Comparison of ENCODE assay signal across 1 cellular context in genomic region chr2:209578394-209579006, GRCh38.
TF ChIP-seq lines count a peak whose summit lies in the region.

No MANE protein-coding gene starts in this region.

TF ChIP-seq in SK-N-SH, 30 proteins besides CTCF, POLR2A, EP300 and RAD21 (continued from another document):
- TF ChIP-seq REST (IDR thresholded peaks at IDR 0.05; ENCODE audit: low read depth, low read length) = no peak
- TF ChIP-seq NRF1 (IDR thresholded peaks at IDR 0.05; ENCODE audit: low read depth, low read length) = no peak
- no peak for TF ChIP-seq RXRA (IDR thresholded peaks at IDR 0.05; ENCODE audit: borderline replicate concordance, low read depth)
- TF ChIP-seq PBX3 (IDR thresholded peaks at IDR 0.05) = no peak
- TF ChIP-seq TAF1 (IDR thresholded peaks at IDR 0.05; ENCODE audit: borderline replicate concordance, low read depth, low read length) = no peak
- no peak for TF ChIP-seq FOXJ3 (CRISPR knock-in tag; IDR thresholded peaks at IDR 0.05)
- no peak for TF ChIP-seq SIN3A (IDR thresholded peaks at IDR 0.05; ENCODE audit: borderline replicate concordance, low read depth, low read length)
- no peak for TF ChIP-seq ELF1 (IDR thresholded peaks at IDR 0.05)
- TF ChIP-seq MAX (IDR thresholded peaks at IDR 0.05; ENCODE audit: low read depth) = no peak
- TF ChIP-seq NFIC (IDR thresholded peaks at IDR 0.05; ENCODE audit: borderline replicate concordance) = no peak
